21 cellular contexts compared by ENCODE assay signal in genomic region chr11:134164490-134165370, GRCh38. TPM values are rescaled to one million over a fixed set of nuclear protein-coding genes. Genes with fewer than 3 reads are reported as not detected.
A peak's percentile ranks its signal among the peaks of the same experiment; 100 is the strongest.
DNase-seq lines count a peak whose midpoint lies in the region; ATAC-seq and TF ChIP-seq lines count a peak whose summit lies in the region.
"Had no signal": no experiment of that assay in that cellular context is flagged by ENCODE, and none has a peak within 500 bp of the region (broad histone marks: within the 10 kb centered on the region; RNA-seq: fewer than 3 reads in every experiment).

No MANE protein-coding gene starts in this region.

- intact Hi-C loops in left ventricle myocardium inferior (cut with micrococcal nuclease), result no loop called here

- TF ChIP-seq CTCF in endodermal cell (conservative IDR thresholded peaks at IDR 0.05) (no peak), neural progenitor cell (IDR thresholded peaks at IDR 0.05) (no peak), left ventricle myocardium inferior (IDR thresholded peaks at IDR 0.05; ENCODE audit: borderline replicate concordance) (no peak)

- H3K4me3 ChIP-seq in endodermal cell (ENCODE audit: low read length), result peak overlapping the region; percentile 77
- peak overlapping the region; percentile 9 for H3K4me3 ChIP-seq in neural progenitor cell
- H3K4me3 ChIP-seq in left ventricle myocardium inferior, result no peak overlapping the region
- H3K4me3 ChIP-seq: K562 had no signal

- peak; percentile 61 for DNase-seq in NCI-H510A (lab: John Stamatoyannopoulos, UW)
- DNase-seq in NCI-H510A treated with DMSO at 0.1 percent for 48 hours (lab: John Stamatoyannopoulos, UW), result no peak
- peak; percentile 63 for DNase-seq in NCI-H1105 (lab: John Stamatoyannopoulos, UW)
- DNase-seq in endodermal cell, result peak; percentile 63
- DNase-seq in neural progenitor cell (ENCODE audit: low spot score), result peak; percentile 83
- no peak for DNase-seq in NCI-H2029 treated with DMSO at 0.1 percent for 48 hours (lab: John Stamatoyannopoulos, UW)
- DNase-seq in left ventricle myocardium inferior, result no peak
- DNase-seq: ACHN; activated B cell treated with CpG ODN at 0.5 μM for 24 hours; amniotic stem cell; CD4-positive, alpha-beta T cell; effector CD8-positive, alpha-beta T cell; EL; left colon; NCI-H2171 treated with DMSO at 0.1 percent for 48 hours; occipital lobe; stimulated activated CD4-positive, alpha-beta T cell treated with anti-CD3 and anti-CD28 coated beads, Interleukin-1b, Interleukin-23, amount 100 ng/mL, for 48 hours had no signal

- H3K4me1 ChIP-seq in endodermal cell (ENCODE audit: control insufficient read depth, insufficient read depth, low read length) (no peaks in the 10 kb centered on the region), neural progenitor cell (no peaks in the 10 kb centered on the region), left ventricle myocardium inferior (no peaks in the 10 kb centered on the region)

- H3K27ac Mint-ChIP-seq in endodermal cell (peak overlapping the region; percentile 55), neural progenitor cell (peak overlapping the region; percentile 60)
- H3K27ac Mint-ChIP-seq: activated B cell treated with CpG ODN at 0.5 μM for 24 hours; activated T-helper 17 cell treated with anti-CD3 and anti-CD28 coated beads, Interleukin-2, amount 50 U/mL, for 72 hours; CD4-positive, alpha-beta T cell had no signal

- H4K20me1 ChIP-seq in neural progenitor cell (ENCODE audit: low read depth), result no peaks in the 10 kb centered on the region

- peaks cover 6% of the 10 kb centered on the region for H3K27me3 Mint-ChIP-seq in endodermal cell (ENCODE audit: insufficient read depth)
- peaks cover 24% of the 10 kb centered on the region for H3K27me3 Mint-ChIP-seq in neural progenitor cell (ENCODE audit: insufficient read depth, low read depth)
- H3K27me3 Mint-ChIP-seq: activated B cell treated with CpG ODN at 0.5 μM for 24 hours; activated T-helper 17 cell treated with anti-CD3 and anti-CD28 coated beads, Interleukin-2, amount 50 U/mL, for 72 hours; CD4-positive, alpha-beta T cell had no signal

- WGBS in endodermal cell (ENCODE audit: insufficient coverage in 1 of 2, insufficient read length in 1 of 2), 2 experiments, result 95 to 97% methylated on average over 11 of the region's 11 CpGs

- H3K9me3 ChIP-seq in endodermal cell (ENCODE audit: control insufficient read depth, low read length), result peaks cover 78% of the 10 kb centered on the region
- peaks cover 58% of the 10 kb centered on the region for H3K9me3 ChIP-seq in neural progenitor cell (ENCODE audit: low read depth)
- H3K9me3 ChIP-seq in left ventricle myocardium inferior (replicated peaks), result no peaks in the 10 kb centered on the region

- H2AFZ ChIP-seq in neural progenitor cell (replicated peaks), result no peak overlapping the region

- H3K4me2 ChIP-seq in neural progenitor cell, result no peak overlapping the region

- H3K27me3 ChIP-seq in endodermal cell (ENCODE audit: control insufficient read depth, insufficient read depth, low read length, poor library complexity, severe bottlenecking) (no peaks in the 10 kb centered on the region), neural progenitor cell (no peaks in the 10 kb centered on the region), left ventricle myocardium inferior (ENCODE audit: low read depth) (no peaks in the 10 kb centered on the region)

- H3K9me3 Mint-ChIP-seq in endodermal cell (peaks cover 79% of the 10 kb centered on the region), neural progenitor cell (peaks cover 80% of the 10 kb centered on the region)
- H3K9me3 Mint-ChIP-seq: activated B cell treated with CpG ODN at 0.5 μM for 24 hours; activated T-helper 17 cell treated with anti-CD3 and anti-CD28 coated beads, Interleukin-2, amount 50 U/mL, for 72 hours; CD4-positive, alpha-beta T cell; T-helper 1 cell treated with Interleukin-12 subunit alpha and Interleukin-12 subunit beta and Interleukin-4 antibody, amounts not matched to agents 30 μg/mL and 1 μg/mL, for 36 hours had no signal

- H3K4me1 Mint-ChIP-seq in endodermal cell, result no peaks in the 10 kb centered on the region
- no peaks in the 10 kb centered on the region for H3K4me1 Mint-ChIP-seq in neural progenitor cell
- H3K4me1 Mint-ChIP-seq: activated B cell treated with CpG ODN at 0.5 μM for 24 hours had no signal

- peaks cover 93% of the 10 kb centered on the region for H3K36me3 Mint-ChIP-seq in endodermal cell (ENCODE audit: low read depth)
- H3K36me3 Mint-ChIP-seq in neural progenitor cell, result peaks cover 91% of the 10 kb centered on the region

- no peak overlapping the region for H3K27ac ChIP-seq in endodermal cell (ENCODE audit: low read depth, low read length)
- no peak overlapping the region for H3K27ac ChIP-seq in neural progenitor cell
- no peak overlapping the region for H3K27ac ChIP-seq in left ventricle myocardium inferior (replicated peaks)

- H3F3A ChIP-seq in neural progenitor cell (ENCODE audit: low read depth), result peaks cover 54% of the 10 kb centered on the region

- no peak for ATAC-seq in GM19328 (IDR thresholded peaks at IDR 0.05; ENCODE audit: unreplicated experiment)
- ATAC-seq: activated T-helper 17 cell treated with anti-CD3 and anti-CD28 coated beads, Interleukin-2, amount 50 U/mL, for 72 hours; K562; left colon had no signal

- H3K9ac ChIP-seq in endodermal cell (ENCODE audit: extremely low read depth, low read length, poor library complexity, severe bottlenecking) (no peak overlapping the region), neural progenitor cell (no peak overlapping the region)

- H3K4me3 Mint-ChIP-seq in endodermal cell (peak overlapping the region; percentile 23), neural progenitor cell (peak overlapping the region; percentile 52)
- H3K4me3 Mint-ChIP-seq: activated B cell treated with CpG ODN at 0.5 μM for 24 hours; activated T-helper 17 cell treated with anti-CD3 and anti-CD28 coated beads, Interleukin-2, amount 50 U/mL, for 72 hours; CD4-positive, alpha-beta T cell; T-helper 1 cell treated with Interleukin-12 subunit alpha and Interleukin-12 subunit beta and Interleukin-4 antibody, amounts not matched to agents 30 μg/mL and 1 μg/mL, for 36 hours had no signal

- peaks cover 84% of the 10 kb centered on the region for H3K36me3 ChIP-seq in endodermal cell (ENCODE audit: control insufficient read depth, insufficient read depth, low read length)
- H3K36me3 ChIP-seq in neural progenitor cell, result peaks cover 74% of the 10 kb centered on the region
- peaks cover 58% of the 10 kb centered on the region for H3K36me3 ChIP-seq in left ventricle myocardium inferior

- H3K79me2 ChIP-seq in neural progenitor cell (ENCODE audit: low read depth), result no peaks in the 10 kb centered on the region

RNA-seq across cellular contexts. Expression of gene NCAPD3, which starts 59.0 kb away (rescaled TPM):
- total RNA-seq in endodermal cell, result 10 to 100 TPM; 42.6 to 45.5 TPM
- 36.3 TPM for polyA plus RNA-seq in endodermal cell (2013, experiment 1 of 2)
- polyA plus RNA-seq in endodermal cell (2013, experiment 2 of 2), result 34.4 TPM
- 41.0 and 45.0 TPM in 2 replicates for total RNA-seq in neural progenitor cell (ENCODE audit: low replicate concordance)
- total RNA-seq in left ventricle myocardium inferior, result 17.2 TPM

RNA-seq across cellular contexts. Expression of gene VPS26B, which starts 59.7 kb away (rescaled TPM):
- total RNA-seq in endodermal cell, result 10 to 100 TPM; 32.5 to 33.6 TPM
- polyA plus RNA-seq in endodermal cell (2013, experiment 1 of 2), result 33.1 TPM
- 33.1 TPM for polyA plus RNA-seq in endodermal cell (2013, experiment 2 of 2)
- total RNA-seq in neural progenitor cell (ENCODE audit: low replicate concordance), result 17.6 and 19.5 TPM in 2 replicates
- total RNA-seq in left ventricle myocardium inferior, result 37.6 TPM

Comparison
In these comparisons a context has a peak if more than half of its experiments do, and no peak if none do; other contexts are left out.
1. DNase-seq: peak in NCI-H510A (single experiment), NCI-H1105 (single experiment), endodermal cell (single experiment) and neural progenitor cell (single experiment); none in NCI-H510A treated with DMSO at 0.1 percent for 48 hours (single experiment), NCI-H2029 treated with DMSO at 0.1 percent for 48 hours (single experiment) and left ventricle myocardium inferior (single experiment).